In genomic region chr14:58200480-58200841, GRCh38 we compare ENCODE assay signal across 8 cellular contexts. TPM values are rescaled to one million over a fixed set of nuclear protein-coding genes. Genes with fewer than 3 reads are reported as not detected.
DNase-seq lines count a peak whose midpoint lies in the region; ATAC-seq and TF ChIP-seq lines count a peak whose summit lies in the region.

No MANE protein-coding gene starts in this region.

- intact Hi-C loops in heart left ventricle (cut with DNase I), result loop anchor here in 4 of 10 donors (5.0 kb wide), 2 partner anchors 37 to 42 kb away; partner anchors contain the start of gene PSMA3 (in 2 of the 4)

- H3K4me1 ChIP-seq in heart left ventricle, result peaks cover 0 to 22% (median 17%) of the 10 kb centered on the region in 12 donors
- H3K4me1 ChIP-seq in skeletal muscle tissue (ENCODE audit: control insufficient read depth in 3 of 3, insufficient read depth in 3 of 3, low read length in 3 of 3), result peaks cover 7 to 12% (median 10%) of the 10 kb centered on the region in 3 donors

- peak overlapping the region; percentile 89 to 97 (median 92) for H3K9ac ChIP-seq in skeletal muscle tissue (ENCODE audit: low read depth in 1 of 3, low read length in 3 of 3)

- peak overlapping the region; percentile 91 for H3K27ac ChIP-seq in WERI-Rb-1
- H3K27ac ChIP-seq in heart left ventricle, result peak overlapping the region; percentile 89 to 99 (median 96)
- peak overlapping the region; percentile 93 for H3K27ac ChIP-seq in skeletal muscle tissue (ENCODE audit: low read depth, low read length)

- DNase-seq in WERI-Rb-1, result no peak
- no peak for DNase-seq in heart left ventricle
- no peak for DNase-seq in activated effector memory CD4-positive, alpha-beta T cell treated with Interleukin-2 at 50 U/mL for 16 hours
- no peak for DNase-seq in epidermal melanocyte (ENCODE audit: insufficient read length, low spot score)

- no peak for TF ChIP-seq CTCF in WERI-Rb-1 (IDR thresholded peaks at IDR 0.05; ENCODE audit: low read depth, low read length)
- TF ChIP-seq CTCF in heart left ventricle (IDR thresholded peaks at IDR 0.05), result no peak

- TF ChIP-seq POLR2A in heart left ventricle (IDR thresholded peaks at IDR 0.05), result no peak

- WGBS in heart left ventricle, 4 donors, result 0 to 1% (median 0%) methylated on average over 11 of the region's 11 CpGs

- no peaks in the 10 kb centered on the region for H3K9me3 ChIP-seq in WERI-Rb-1 (ENCODE audit: severe bottlenecking)
- H3K9me3 ChIP-seq in heart left ventricle, result no peaks in the 10 kb centered on the region
- H3K9me3 ChIP-seq in skeletal muscle tissue (ENCODE audit: control insufficient read depth in 3 of 3, low read length in 3 of 3), result no peaks in the 10 kb centered on the region

- peak overlapping the region; percentile 98 for H3K4me3 ChIP-seq in WERI-Rb-1 (ENCODE audit: low read depth, low read length)
- peak overlapping the region; percentile 77 to 97 (median 90) for H3K4me3 ChIP-seq in heart left ventricle
- H3K4me3 ChIP-seq in skeletal muscle tissue (ENCODE audit: low read length in 3 of 3), result peak overlapping the region; percentile 89 to 96 (median 96)

- no peaks in the 10 kb centered on the region for H3K27me3 ChIP-seq in WERI-Rb-1 (ENCODE audit: insufficient read depth, low read depth, severe bottlenecking)
- H3K27me3 ChIP-seq in heart left ventricle, result no peaks in the 10 kb centered on the region
- no peaks in the 10 kb centered on the region for H3K27me3 ChIP-seq in skeletal muscle tissue (ENCODE audit: control insufficient read depth in 3 of 3, insufficient read depth in 3 of 3, low read length in 3 of 3)

- H3K36me3 ChIP-seq in WERI-Rb-1, result peaks cover 9% of the 10 kb centered on the region
- H3K36me3 ChIP-seq in heart left ventricle, result peaks cover 0 to 29% (median 24%) of the 10 kb centered on the region in 9 donors
- peaks cover 0 to 5% (median 2%) of the 10 kb centered on the region in 3 donors for H3K36me3 ChIP-seq in skeletal muscle tissue (ENCODE audit: control insufficient read depth in 3 of 3, insufficient read depth in 3 of 3, low read length in 3 of 3)

- peak; percentile 19 for ATAC-seq in GM18511 (IDR thresholded peaks at IDR 0.05; ENCODE audit: unreplicated experiment)
- ATAC-seq in HG02642 (IDR thresholded peaks at IDR 0.05; ENCODE audit: poor library complexity, unreplicated experiment), result peak; percentile 14
- peak in 3 of 4 donors; percentile 9 to 37 (median 27) for ATAC-seq in heart left ventricle
- ATAC-seq in HG02973 (IDR thresholded peaks at IDR 0.05; ENCODE audit: unreplicated experiment), result no peak

RNA-seq across cellular contexts. Expression of gene ACTR10, which starts 0.5 kb away (rescaled TPM):
- total RNA-seq in heart left ventricle (10 to 100 TPM; 67.0 to 86.9 (median 78.3) TPM), skeletal muscle tissue (62.6 TPM)
- 10 to 100 TPM; 66.3 to 83.2 TPM for polyA plus RNA-seq in heart left ventricle

RNA-seq across cellular contexts. Expression of gene PSMA3, which starts 44.2 kb away (rescaled TPM):
- 100 to 1,000 TPM; 121 to 232 (median 155) TPM for total RNA-seq in heart left ventricle
- polyA plus RNA-seq in heart left ventricle, result 100 to 1,000 TPM; 206 to 208 TPM
- 39.1 TPM for total RNA-seq in skeletal muscle tissue

RNA-seq across cellular contexts. Expression of gene ARMH4, which starts 48.4 kb away (rescaled TPM):
- 10 to 100 TPM in 5 of 9 donors, 1 to 10 TPM in 4; 4.7 to 13.4 (median 10.0) TPM for total RNA-seq in heart left ventricle
- 1 to 10 TPM; 1.8 to 2.5 TPM for polyA plus RNA-seq in heart left ventricle
- total RNA-seq in skeletal muscle tissue, result 6.8 TPM
